In genomic region chr10:32942081-32942480, GRCh38 we compare ENCODE assay signal across 1 cellular context.
TF ChIP-seq lines count a peak whose summit lies in the region.

No MANE protein-coding gene starts in this region.

TF ChIP-seq in IMR-90, 13 proteins besides CTCF, POLR2A, EP300 and RAD21:
- TF ChIP-seq MXI1 (IDR thresholded peaks at IDR 0.05; ENCODE audit: borderline replicate concordance, low read depth, low read length) (no peak), CHD1 (IDR thresholded peaks at IDR 0.05; ENCODE audit: low read depth, low read length) (0 out of 2 replicates have a peak, but pooled peaks have one; percentile 5), SMC3 (IDR thresholded peaks at IDR 0.05; ENCODE audit: low read depth, low read length) (no peak), NFE2L2 (IDR thresholded peaks at IDR 0.05; ENCODE audit: low read depth, low read length) (no peak), FOS (IDR thresholded peaks at IDR 0.05; ENCODE audit: low read depth, low read length) (no peak), MAZ (IDR thresholded peaks at IDR 0.05; ENCODE audit: borderline replicate concordance, low read depth, low read length) (no peak), RCOR1 (IDR thresholded peaks at IDR 0.05; ENCODE audit: insufficient replicate concordance, low read length) (no peak)
